ENCODE assay signal across 12 cellular contexts in the genomic region with DNA sequence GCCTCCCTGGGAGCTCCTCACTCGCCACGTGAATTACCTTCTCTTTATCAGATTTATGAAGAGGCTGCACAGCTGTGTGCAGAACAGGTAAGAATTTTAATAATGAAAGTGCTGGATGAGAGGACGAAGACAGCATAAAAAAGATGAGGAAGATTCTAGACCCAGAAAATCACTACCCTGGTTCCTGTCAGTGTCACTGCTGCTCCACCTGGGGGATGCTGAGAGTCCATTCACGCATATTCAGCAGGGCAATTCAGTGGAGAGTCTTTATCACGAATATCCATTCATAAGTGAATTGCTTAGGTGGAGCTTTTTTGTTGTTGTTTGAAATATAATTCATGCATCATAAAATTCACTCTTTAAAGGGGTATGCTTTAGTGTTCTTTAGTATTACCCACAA.
"Had no signal": no experiment of that assay in that cellular context is flagged by ENCODE, and none has a peak within 500 bp of the region (broad histone marks: within the 10 kb centered on the region; RNA-seq: fewer than 3 reads in every experiment).

No MANE protein-coding gene starts in this region.

- H3K27ac ChIP-seq: adrenal gland, body of pancreas, thyroid gland had no signal

- H3K27me3 ChIP-seq: adrenal gland, body of pancreas, thyroid gland had no signal

- DNase-seq: activated B cell treated with CpG ODN at 0.5 μM for 24 hours; activated CD4-positive, alpha-beta T cell treated with anti-CD3 and anti-CD28 coated beads, Interleukin-2, amount 10 ng/mL, durations not matched to agents 7 days and 5 days; activated CD8-positive, alpha-beta memory T cell treated with anti-CD3 and anti-CD28 coated beads for 24 hours; activated naive CD4-positive, alpha-beta T cell treated with anti-CD3 and anti-CD28 coated beads, Interleukin-2, amount 50 U/mL, for 16 hours; adrenal gland; body of pancreas; dermis blood vessel endothelial cell; kidney; small intestine; T-helper 17 cell; thyroid gland had no signal

- H3K4me1 ChIP-seq: adrenal gland, body of pancreas had no signal

- H3K9me3 ChIP-seq: adrenal gland, body of pancreas, thyroid gland had no signal

- ATAC-seq: body of pancreas, SK-N-SH treated with all-trans-retinoic acid at 6 μM for 48 hours, T-helper 17 cell had no signal

- H3K4me3 ChIP-seq: adrenal gland, body of pancreas, thyroid gland had no signal

- H3K36me3 ChIP-seq: thyroid gland had no signal

- FAIRE-seq: kidney, small intestine had no signal
